9 cellular contexts compared by ENCODE assay signal in genomic region chr1:210598135-210598652, GRCh38.
DNase-seq lines count a peak whose midpoint lies in the region; ATAC-seq, FAIRE-seq and TF ChIP-seq lines count a peak whose summit lies in the region.
"Had no signal": no experiment of that assay in that cellular context is flagged by ENCODE, and none has a peak within 500 bp of the region (broad histone marks: within the 10 kb centered on the region; RNA-seq: fewer than 3 reads in every experiment).

No MANE protein-coding gene starts in this region.

- H3K36me3 ChIP-seq in MG63 (no peaks in the 10 kb centered on the region), pancreas (no peaks in the 10 kb centered on the region)

- ATAC-seq in pancreas (peak in 3 of 4 donors; percentile 48 to 83 (median 68)), HG03520 (IDR thresholded peaks at IDR 0.05; ENCODE audit: unreplicated experiment) (no peak), HG02938 (IDR thresholded peaks at IDR 0.05; ENCODE audit: unreplicated experiment) (no peak)

- H3K27ac ChIP-seq in pancreas: no peak overlapping the region

- DNase-seq in GM04504 (ENCODE audit: low read depth): peak; percentile 94
- DNase-seq in MG63: peak; percentile 88
- DNase-seq in dedifferentiated amniotic fluid mesenchymal stem cell (ENCODE audit: extremely low spot score): peak; percentile 98
- DNase-seq in pancreas: peak in 1 of 6 donors; percentile 23
- DNase-seq in GM13977 (ENCODE audit: low spot score): no peak
- DNase-seq in activated CD4-positive, alpha-beta T cell treated with anti-CD3 and anti-CD28 coated beads, Interleukin-2, amount 50 U/mL, for 48 hours: no peak
- DNase-seq: effector CD4-positive, alpha-beta T cell had no signal

- no peaks in the 10 kb centered on the region for H3K27me3 ChIP-seq in MG63
- H3K27me3 ChIP-seq in pancreas: no peaks in the 10 kb centered on the region

- H3K4me3 ChIP-seq in MG63: no peak overlapping the region
- no peak overlapping the region for H3K4me3 ChIP-seq in pancreas

- WGBS in pancreas, 2 donors: 82% methylated on average over 3 of the region's 3 CpGs

- in situ Hi-C loops in GM13977 (cut with MboI; ENCODE audit: low pct_unique_long_range_greater_than_20kb, low sequenced_read_pairs, unreplicated experiment): loop anchor here (25.0 kb wide), 3 partner anchors 339 to 1064 kb away; partner anchors contain the start of gene KCNH1

- no peaks in the 10 kb centered on the region; the same call in 1 of the 2 replicates for H3K9me3 ChIP-seq in MG63
- no peaks in the 10 kb centered on the region for H3K9me3 ChIP-seq in pancreas

- no peak for FAIRE-seq in pancreas (lab: Jason Lieb, UNC)

- TF ChIP-seq CTCF in pancreas (IDR thresholded peaks at IDR 0.05): no peak
- no peak for TF ChIP-seq CTCF in GM13977 (IDR thresholded peaks at IDR 0.05; ENCODE audit: extremely low read depth, insufficient read depth, missing control alignments)

- intact Hi-C loops in pancreas (cut with DNase I): no loop called here

- H3K4me1 ChIP-seq in pancreas: no peaks in the 10 kb centered on the region

Comparison
In these comparisons a context has a peak if more than half of its experiments do, and no peak if none do; other contexts are left out.
1. DNase-seq: peak in GM04504 (single experiment), MG63 (single experiment) and dedifferentiated amniotic fluid mesenchymal stem cell (single experiment); none in GM13977 (single experiment) and activated CD4-positive, alpha-beta T cell treated with anti-CD3 and anti-CD28 coated beads, Interleukin-2, amount 50 U/mL, for 48 hours (0 of 2).
2. ATAC-seq: peak in pancreas (3 of 4); none in HG03520 (single experiment) and HG02938 (single experiment).